Comparison of ENCODE assay signal across 23 cellular contexts in the genomic region with DNA sequence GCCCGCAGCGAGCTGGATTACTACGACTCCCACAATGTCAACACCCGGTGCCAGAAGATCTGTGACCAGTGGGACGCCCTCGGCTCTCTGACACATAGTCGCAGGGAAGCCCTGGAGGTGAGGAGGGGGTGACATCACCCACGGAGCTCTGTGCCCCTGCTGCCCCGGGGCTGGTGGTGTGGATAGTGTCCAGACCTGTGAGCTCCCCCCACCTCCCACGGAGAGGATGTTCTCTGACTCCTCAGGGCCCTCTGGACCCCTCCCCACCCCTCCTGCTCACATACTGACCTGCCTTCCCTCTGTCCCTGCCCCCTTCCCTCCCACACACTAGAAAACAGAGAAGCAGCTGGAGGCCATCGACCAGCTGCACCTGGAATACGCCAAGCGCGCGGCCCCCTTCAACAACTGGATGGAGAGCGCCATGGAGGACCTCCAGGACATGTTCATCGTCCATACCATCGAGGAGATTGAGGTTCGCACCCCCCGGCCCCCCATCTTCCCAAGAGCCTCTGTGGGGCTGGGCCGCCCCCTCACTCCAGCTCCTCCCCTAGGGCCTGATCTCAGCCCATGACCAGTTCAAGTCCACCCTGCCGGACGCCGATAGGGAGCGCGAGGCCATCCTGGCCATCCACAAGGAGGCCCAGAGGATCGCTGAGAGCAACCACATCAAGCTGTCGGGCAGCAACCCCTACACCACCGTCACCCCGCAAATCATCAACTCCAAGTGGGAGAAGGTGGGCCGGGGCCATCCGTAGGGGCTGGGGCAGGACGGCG. TPM values are rescaled to one million over a fixed set of nuclear protein-coding genes. Genes with fewer than 3 reads are reported as not detected.
A peak's percentile ranks its signal among the peaks of the same experiment; 100 is the strongest.
DNase-seq lines count a peak whose midpoint lies in the region; ATAC-seq and TF ChIP-seq lines count a peak whose summit lies in the region.
"Had no signal": no experiment of that assay in that cellular context is flagged by ENCODE, and none has a peak within 500 bp of the region (broad histone marks: within the 10 kb centered on the region; RNA-seq: fewer than 3 reads in every experiment).

No MANE protein-coding gene starts in this region.

- H2BK120ac ChIP-seq in neuronal stem cell (ENCODE audit: low read depth, low read length) = no peak overlapping the region

- H2BK15ac ChIP-seq in neuronal stem cell (ENCODE audit: low read length) = peak overlapping the region; percentile 58

- ATAC-seq in heart left ventricle = no peak
- no peak for ATAC-seq in left ventricle myocardium superior
- ATAC-seq in effector memory CD8-positive, alpha-beta T cell (replicated peaks) = no peak
- ATAC-seq: sciatic nerve, upper lobe of right lung had no signal

- DNase-seq in heart left ventricle = no peak
- no peak for DNase-seq in left ventricle myocardium superior
- no peak for DNase-seq in effector memory CD8-positive, alpha-beta T cell
- DNase-seq in neuronal stem cell (ENCODE audit: low spot score) = no peak
- DNase-seq in tibial nerve (ENCODE audit: low spot score in 2 of 2) = no peak
- no peak for DNase-seq in A172 (ENCODE audit: low spot score)
- no peak for DNase-seq in GM03348 (ENCODE audit: low spot score)
- DNase-seq in NCI-H2227 treated with DMSO at 0.1 percent for 48 hours (lab: John Stamatoyannopoulos, UW) = no peak
- DNase-seq: 8988T; activated naive CD4-positive, alpha-beta T cell treated with anti-CD3 and anti-CD28 coated beads, Interleukin-2, amount 10 ng/mL, durations not matched to agents 7 days and 5 days; activated T-cell treated with anti-CD3 and anti-CD28 coated beads for 4 hours; DMS 273 treated with DMSO at 0.1 percent for 48 hours; hippocampal formation; kidney glomerular epithelial cell; NCI-H1417 treated with DMSO at 0.1 percent for 48 hours; NCI-H2171 treated with DMSO at 0.1 percent for 48 hours; nucleus accumbens; stimulated activated CD4-positive, alpha-beta T cell treated with anti-CD3 and anti-CD28 coated beads, Interleukin-4, amount 100 ng/mL, for 1 hour; upper lobe of right lung had no signal

- intact Hi-C loops in heart left ventricle (cut with DNase I) (loop anchor here in 3 of 10 donors (5.0 to 10.0 kb wide), 4 partner anchors 71 to 179 kb away; partner anchors contain the start of genes ACTN4 (in 1 of the 3) and ECH1 (in 1 of the 3)), left ventricle myocardium superior (cut with micrococcal nuclease) (no loop called here)

- no peak for TF ChIP-seq EP300 in tibial nerve (IDR thresholded peaks at IDR 0.05)

- peak overlapping the region; percentile 96 for H3K23ac ChIP-seq in neuronal stem cell (ENCODE audit: low read depth, low read length, poor library complexity)

- H3K36me3 ChIP-seq in heart left ventricle (peaks cover 3 to 97% (median 88%) of the 10 kb centered on the region in 9 donors), neuronal stem cell (replicated peaks in 1 of 2; ENCODE audit: control insufficient read depth in 2 of 2, insufficient read depth in 2 of 2, low read length in 2 of 2) (peaks cover 67 to 99% of the 10 kb centered on the region in 2 donors), tibial nerve (peaks cover 7 to 93% (median 35%) of the 10 kb centered on the region in 3 donors)

- H3K4me1 ChIP-seq in heart left ventricle (peaks cover 29 to 88% (median 69%) of the 10 kb centered on the region in 12 donors), neuronal stem cell (ENCODE audit: control insufficient read depth in 2 of 2, insufficient read depth in 1 of 2, low read depth in 1 of 2, low read length in 2 of 2) (peaks cover 7 to 20% of the 10 kb centered on the region in 2 donors), tibial nerve (peaks cover 9 to 93% (median 48%) of the 10 kb centered on the region in 4 donors)

- peaks cover 64% of the 10 kb centered on the region for H3K36me3 Mint-ChIP-seq in effector memory CD8-positive, alpha-beta T cell (ENCODE audit: insufficient read depth)

- H3K4me1 Mint-ChIP-seq in effector memory CD8-positive, alpha-beta T cell (ENCODE audit: low read depth in 2 of 2) = peaks cover 17% of the 10 kb centered on the region in 2 donors
- H3K4me1 Mint-ChIP-seq: activated naive CD4-positive, alpha-beta T cell treated with anti-CD3 and anti-CD28 coated beads, Interleukin-2, amount 10 ng/mL, durations not matched to agents 7 days and 5 days had no signal

- H3K9me3 Mint-ChIP-seq in effector memory CD8-positive, alpha-beta T cell = no peaks in the 10 kb centered on the region
- H3K9me3 Mint-ChIP-seq: activated naive CD4-positive, alpha-beta T cell treated with anti-CD3 and anti-CD28 coated beads, Interleukin-2, amount 10 ng/mL, durations not matched to agents 7 days and 5 days had no signal

- H3K18ac ChIP-seq in neuronal stem cell (ENCODE audit: low read length) = peak overlapping the region; percentile 48

- no peaks in the 10 kb centered on the region for H3K27me3 Mint-ChIP-seq in effector memory CD8-positive, alpha-beta T cell
- H3K27me3 Mint-ChIP-seq: activated naive CD4-positive, alpha-beta T cell treated with anti-CD3 and anti-CD28 coated beads, Interleukin-2, amount 10 ng/mL, durations not matched to agents 7 days and 5 days had no signal

- TF ChIP-seq CTCF in heart left ventricle (IDR thresholded peaks at IDR 0.05) (no peak), tibial nerve (IDR thresholded peaks at IDR 0.05) (no peak)

- peak overlapping the region; percentile 64 for H3K14ac ChIP-seq in neuronal stem cell (ENCODE audit: low read length)

- no peak overlapping the region for H3K4me3 Mint-ChIP-seq in effector memory CD8-positive, alpha-beta T cell
- H3K4me3 Mint-ChIP-seq: activated naive CD4-positive, alpha-beta T cell treated with anti-CD3 and anti-CD28 coated beads, Interleukin-2, amount 10 ng/mL, durations not matched to agents 7 days and 5 days had no signal

- H3K27ac ChIP-seq in heart left ventricle (peak overlapping the region in 11 of 12 donors; percentile 73 to 98 (median 90)), neuronal stem cell (replicated peaks; ENCODE audit: low read length) (no peak overlapping the region), tibial nerve (peak overlapping the region; percentile 75 to 92 (median 87))

- peak overlapping the region; percentile 23 to 54 for H3K27ac Mint-ChIP-seq in effector memory CD8-positive, alpha-beta T cell
- H3K27ac Mint-ChIP-seq: activated naive CD4-positive, alpha-beta T cell treated with anti-CD3 and anti-CD28 coated beads, Interleukin-2, amount 10 ng/mL, durations not matched to agents 7 days and 5 days had no signal

- no peak overlapping the region for H2AFZ ChIP-seq in neuronal stem cell (ENCODE audit: low read length)

- no peak overlapping the region for H2BK5ac ChIP-seq in neuronal stem cell (ENCODE audit: low read length)

- H3K79me1 ChIP-seq in neuronal stem cell (ENCODE audit: low read depth, low read length) = peaks cover 23% of the 10 kb centered on the region

- H4K8ac ChIP-seq in neuronal stem cell (ENCODE audit: low read depth, low read length) = no peak overlapping the region

- 67 to 81% (median 77%) methylated on average over 23 to 34 of the region's 34 CpGs for WGBS in heart left ventricle, 4 donors
- no CpG with 5 or more reads among the region's 34 CpGs for WGBS in neuronal stem cell (ENCODE audit: extremely low coverage in 2 of 2, insufficient read length in 2 of 2, insufficient replicate concordance in 1 of 2), 2 donors
- WGBS in tibial nerve, 2 donors = 55 to 71% methylated on average over 15 to 28 of the region's 34 CpGs

- no peak overlapping the region for H2BK12ac ChIP-seq in neuronal stem cell (ENCODE audit: low read length)

- no peak for TF ChIP-seq POLR2A in heart left ventricle (IDR thresholded peaks at IDR 0.05)
- no peak for TF ChIP-seq POLR2A in tibial nerve (IDR thresholded peaks at IDR 0.05)

- H3K4me3 ChIP-seq in heart left ventricle = no peak overlapping the region
- H3K4me3 ChIP-seq in neuronal stem cell (ENCODE audit: low read length in 2 of 2) = no peak overlapping the region
- no peak overlapping the region for H3K4me3 ChIP-seq in tibial nerve
- H3K4me3 ChIP-seq: BLaER1 treated with 17β-estradiol and CSF1 and Interleukin-3, amounts not matched to agents 10 nM and 100 nM; upper lobe of right lung had no signal

- H3K27me3 ChIP-seq in heart left ventricle (no peaks in the 10 kb centered on the region), neuronal stem cell (ENCODE audit: control insufficient read depth in 3 of 3, insufficient read depth in 3 of 3, low read depth in 1 of 3, low read length in 3 of 3) (no peaks in the 10 kb centered on the region), tibial nerve (no peaks in the 10 kb centered on the region)
- H3K27me3 ChIP-seq: BLaER1 treated with 17β-estradiol and CSF1 and Interleukin-3, amounts not matched to agents 10 nM and 100 nM; upper lobe of right lung had no signal

- H3K4me2 ChIP-seq in neuronal stem cell (ENCODE audit: insufficient read depth, low read length, poor library complexity, severe bottlenecking) = no peak overlapping the region

- no peak overlapping the region for H3K4ac ChIP-seq in neuronal stem cell (ENCODE audit: low read length)

- peak overlapping the region; percentile 46 for H2AK5ac ChIP-seq in neuronal stem cell (ENCODE audit: low read depth, low read length)

- no peak overlapping the region for H4K91ac ChIP-seq in neuronal stem cell (ENCODE audit: low read depth, low read length, poor library complexity)

- no peak overlapping the region for H3K9ac ChIP-seq in neuronal stem cell (ENCODE audit: low read depth, low read length, poor library complexity)

- no peaks in the 10 kb centered on the region for H3K9me3 ChIP-seq in heart left ventricle
- H3K9me3 ChIP-seq in neuronal stem cell (replicated peaks in 1 of 2; ENCODE audit: control insufficient read depth in 2 of 2, insufficient read depth in 1 of 2, low read depth in 1 of 2, low read length in 2 of 2) = no peaks in the 10 kb centered on the region
- H3K9me3 ChIP-seq in tibial nerve = no peaks in the 10 kb centered on the region
- H3K9me3 ChIP-seq: BLaER1 treated with 17β-estradiol and CSF1 and Interleukin-3, amounts not matched to agents 10 nM and 100 nM; upper lobe of right lung had no signal

RNA-seq across cellular contexts. Expression of gene CAPN12, which starts 20.5 kb away (rescaled TPM):
- total RNA-seq in heart left ventricle = 1 to 10 TPM in 2 of 9 donors, under 1 TPM in 7; 0.36 to 1.8 (median 0.72) TPM
- polyA plus RNA-seq in heart left ventricle = 1 to 10 TPM in 1 of 2 donors, under 1 TPM in 1; 0.91 to 1.4 TPM
- not detected for total RNA-seq in left ventricle myocardium superior
- polyA plus RNA-seq in neuronal stem cell (2013, experiment 1 of 2) = 5.6 TPM
- 5.2 TPM for polyA plus RNA-seq in neuronal stem cell (2013, experiment 2 of 2)
- total RNA-seq in tibial nerve = 1 to 10 TPM; 3.5 to 5.7 (median 4.8) TPM
- not detected in 2 replicates for total RNA-seq in A172 (2014; rRNA removed; shearing (Covaris generic))

RNA-seq across cellular contexts. Expression of gene LGALS7, which starts 49.5 kb away (rescaled TPM):
- total RNA-seq in heart left ventricle (not detected), left ventricle myocardium superior (not detected), tibial nerve (not detected)
- under 1 TPM in 1 of 2 donors, not detected in 1; 0.33 TPM for polyA plus RNA-seq in heart left ventricle
- 0.18 TPM for polyA plus RNA-seq in neuronal stem cell (2013, experiment 1 of 2)
- polyA plus RNA-seq in neuronal stem cell (2013, experiment 2 of 2) = not detected
- total RNA-seq in A172 (2014; rRNA removed; shearing (Covaris generic)) = not detected in 2 replicates
- total RNA-seq: fibroblast of lung, mononuclear cell, sciatic nerve, upper lobe of right lung had no signal
- polyA plus RNA-seq: fibroblast of lung had no signal
